Comparison of ENCODE assay signal across 17 cellular contexts in genomic region chr3:58074997-58075396, GRCh38.
DNase-seq lines count a peak whose midpoint lies in the region; ATAC-seq lines count a peak whose summit lies in the region.
"Had no signal": no experiment of that assay in that cellular context is flagged by ENCODE, and none has a peak within 500 bp of the region (broad histone marks: within the 10 kb centered on the region; RNA-seq: fewer than 3 reads in every experiment).

No MANE protein-coding gene starts in this region.

- in situ Hi-C loops in KBM-7 (cut with MboI; ENCODE audit: low pct_unique_long_range_greater_than_20kb, low sequenced_read_pairs): no loop called here

- no peaks in the 10 kb centered on the region for H3K27me3 ChIP-seq in BLaER1 treated with 17β-estradiol and CSF1 and Interleukin-3, amounts not matched to agents 10 nM and 100 nM
- H3K27me3 ChIP-seq: upper lobe of right lung had no signal

- DNase-seq in activated naive CD4-positive, alpha-beta T cell treated with anti-CD3 and anti-CD28 coated beads, Interleukin-2, amount 50 U/mL, for 72 hours (ENCODE audit: low spot score in 2 of 2): peak in 1 of 2 donors; percentile 21
- peak; percentile 7 to 20 for DNase-seq in stimulated activated CD4-positive, alpha-beta T cell treated with anti-CD3 and anti-CD28 coated beads, Interleukin-15, amount 100 ng/mL, for 48 hours (ENCODE audit: low read depth in 2 of 2)
- DNase-seq in NCI-H226 (no peak), KBM-7 (no peak), NCI-H1105 treated with DMSO at 0.1 percent for 48 hours (lab: John Stamatoyannopoulos, UW) (no peak)
- DNase-seq: glutamatergic neuron, IMR-90, islet precursor cell, mesendoderm, NCI-H1092 treated with DMSO at 0.1 percent for 48 hours, NCI-H446, occipital lobe, upper lobe of right lung had no signal

- H3K36me3 ChIP-seq in BLaER1 treated with 17β-estradiol and CSF1 and Interleukin-3, amounts not matched to agents 10 nM and 100 nM: peaks cover 0 to 31% (median 23%) of the 10 kb centered on the region in 11 experiments; a peak in 18 of 22 replicates

- peaks cover 0 to 32% (median 0%) of the 10 kb centered on the region in 11 experiments; a peak in 3 of 22 replicates for H4K20me1 ChIP-seq in BLaER1 treated with 17β-estradiol and CSF1 and Interleukin-3, amounts not matched to agents 10 nM and 100 nM

- ATAC-seq in GM18868 (IDR thresholded peaks at IDR 0.05; ENCODE audit: unreplicated experiment): peak; percentile 33
- peak; percentile 54 to 77 for ATAC-seq in activated naive CD4-positive, alpha-beta T cell treated with anti-CD3 and anti-CD28 coated beads, Interleukin-2, amount 50 U/mL, for 72 hours
- ATAC-seq: upper lobe of right lung had no signal

- H3K9me3 ChIP-seq in BLaER1 treated with 17β-estradiol and CSF1 and Interleukin-3, amounts not matched to agents 10 nM and 100 nM (replicated peaks in 1 of 11): peaks cover 0 to 10% (median 0%) of the 10 kb centered on the region in 11 experiments; a peak in 8 of 22 replicates
- H3K9me3 ChIP-seq: upper lobe of right lung had no signal

- peaks cover 26 to 58% (median 42%) of the 10 kb centered on the region in 10 experiments for H3K4me1 ChIP-seq in BLaER1 treated with 17β-estradiol and CSF1 and Interleukin-3, amounts not matched to agents 10 nM and 100 nM

- peak overlapping the region in 7 of 11 experiments; percentile 30 to 70 (median 60); a peak in 12 of 22 replicates for H3K27ac ChIP-seq in BLaER1 treated with 17β-estradiol and CSF1 and Interleukin-3, amounts not matched to agents 10 nM and 100 nM
- H3K27ac ChIP-seq: skin epidermis, upper lobe of right lung had no signal

- no peak overlapping the region for H3K4me3 ChIP-seq in BLaER1 treated with 17β-estradiol and CSF1 and Interleukin-3, amounts not matched to agents 10 nM and 100 nM
- H3K4me3 ChIP-seq: skin epidermis, upper lobe of right lung had no signal

- peak overlapping the region; percentile 68 to 88 (median 83); a peak in 21 of 22 replicates for H3K4me2 ChIP-seq in BLaER1 treated with 17β-estradiol and CSF1 and Interleukin-3, amounts not matched to agents 10 nM and 100 nM

- H3K9ac ChIP-seq in BLaER1 treated with 17β-estradiol and CSF1 and Interleukin-3, amounts not matched to agents 10 nM and 100 nM: peak overlapping the region in 2 of 11 experiments; percentile 19 to 42; a peak in 1 of 22 replicates

- peaks cover 0 to 10% of the 10 kb centered on the region in 2 donors for H3K9me3 Mint-ChIP-seq in activated naive CD4-positive, alpha-beta T cell treated with anti-CD3 and anti-CD28 coated beads, Interleukin-2, amount 50 U/mL, for 72 hours
- H3K9me3 Mint-ChIP-seq: CD4-positive, alpha-beta memory T cell had no signal

- H3K27ac Mint-ChIP-seq in activated naive CD4-positive, alpha-beta T cell treated with anti-CD3 and anti-CD28 coated beads, Interleukin-2, amount 50 U/mL, for 72 hours: no peak overlapping the region

- peaks cover 7 to 19% of the 10 kb centered on the region in 2 donors for H3K36me3 Mint-ChIP-seq in activated naive CD4-positive, alpha-beta T cell treated with anti-CD3 and anti-CD28 coated beads, Interleukin-2, amount 50 U/mL, for 72 hours

Comparison
In these comparisons a context has a peak if more than half of its experiments do, and no peak if none do; other contexts are left out.
1. DNase-seq: peak in stimulated activated CD4-positive, alpha-beta T cell treated with anti-CD3 and anti-CD28 coated beads, Interleukin-15, amount 100 ng/mL, for 48 hours (2 of 2); none in NCI-H226 (single experiment), KBM-7 (single experiment) and NCI-H1105 treated with DMSO at 0.1 percent for 48 hours (single experiment).